In the genomic region with DNA sequence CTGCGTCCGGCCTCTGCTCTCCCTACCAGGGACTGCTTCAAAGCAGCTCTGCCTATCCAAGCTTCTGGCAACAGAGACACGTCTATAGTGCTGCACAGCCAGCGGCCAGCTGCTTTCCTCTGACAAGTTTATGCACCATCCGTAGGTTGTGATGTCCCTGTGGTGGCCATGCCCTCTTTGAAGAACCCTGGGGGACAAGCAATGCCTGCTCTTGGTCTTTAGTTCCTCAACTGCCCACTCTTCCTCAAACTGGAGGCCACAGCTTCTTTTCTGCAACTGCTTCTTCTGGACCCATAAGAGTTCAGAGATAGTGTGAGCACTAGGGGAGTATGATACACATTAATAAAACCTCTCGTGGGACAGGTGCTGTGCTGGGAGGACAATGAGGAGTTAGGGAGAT, we compare ENCODE assay signal across 10 cellular contexts.
"Had no signal": no experiment of that assay in that cellular context is flagged by ENCODE, and none has a peak within 500 bp of the region (broad histone marks: within the 10 kb centered on the region; RNA-seq: fewer than 3 reads in every experiment).

No MANE protein-coding gene starts in this region.

- H3K27ac Mint-ChIP-seq: activated naive CD8-positive, alpha-beta T cell treated with anti-CD3 and anti-CD28 coated beads, Interleukin-2, amount 10 ng/mL, durations not matched to agents 7 days and 5 days; T-helper 2 cell treated with Interferon-gamma antibody and Interleukin-4, amounts not matched to agents 5 μg/mL and 100 μg/mL, for 36 hours had no signal

- H3K27me3 Mint-ChIP-seq: activated naive CD8-positive, alpha-beta T cell treated with anti-CD3 and anti-CD28 coated beads, Interleukin-2, amount 10 ng/mL, durations not matched to agents 7 days and 5 days had no signal

- H3K9me3 Mint-ChIP-seq: activated naive CD8-positive, alpha-beta T cell treated with anti-CD3 and anti-CD28 coated beads, Interleukin-2, amount 10 ng/mL, durations not matched to agents 7 days and 5 days; T-helper 2 cell treated with Interferon-gamma antibody and Interleukin-4, amounts not matched to agents 5 μg/mL and 100 μg/mL, for 36 hours had no signal

- H3K4me3 Mint-ChIP-seq: activated naive CD8-positive, alpha-beta T cell treated with anti-CD3 and anti-CD28 coated beads, Interleukin-2, amount 10 ng/mL, durations not matched to agents 7 days and 5 days; neural crest cell; T-helper 2 cell treated with Interferon-gamma antibody and Interleukin-4, amounts not matched to agents 5 μg/mL and 100 μg/mL, for 36 hours had no signal

- H3K27ac ChIP-seq: breast epithelium, stomach had no signal

- H3K27me3 ChIP-seq: breast epithelium, esophagus squamous epithelium, stomach, thyroid gland had no signal

- DNase-seq: activated naive CD4-positive, alpha-beta T cell; activated naive CD8-positive, alpha-beta T cell treated with anti-CD3 and anti-CD28 coated beads, Interleukin-2, amount 10 ng/mL, durations not matched to agents 7 days and 5 days; aorta; esophagus squamous epithelium; midbrain; stomach; thyroid gland had no signal
